27 cellular contexts compared by ENCODE assay signal in the genomic region with DNA sequence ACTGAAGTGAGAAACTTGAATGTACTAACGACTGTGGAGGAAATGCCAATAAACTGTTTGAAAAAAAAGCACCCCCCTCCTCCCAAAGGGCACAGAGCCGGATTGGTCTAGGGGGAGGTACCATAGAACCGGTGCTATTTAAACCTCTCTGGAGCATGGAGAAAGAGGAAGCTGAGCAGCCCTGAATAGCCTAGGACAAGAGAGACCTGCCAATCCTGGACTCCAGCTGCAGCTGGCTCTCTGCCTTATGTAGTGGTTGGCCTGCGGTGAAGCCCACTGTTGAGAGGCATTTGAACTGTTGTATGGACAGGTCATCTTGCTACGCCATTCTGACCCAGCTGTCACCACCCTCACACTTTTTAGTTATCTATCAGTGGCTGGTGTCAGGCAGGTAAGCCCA. TPM values are rescaled to one million over a fixed set of nuclear protein-coding genes. Genes with fewer than 3 reads are reported as not detected.
DNase-seq lines count a peak whose midpoint lies in the region; TF ChIP-seq lines count a peak whose summit lies in the region.
"Had no signal": no experiment of that assay in that cellular context is flagged by ENCODE, and none has a peak within 500 bp of the region (broad histone marks: within the 10 kb centered on the region; RNA-seq: fewer than 3 reads in every experiment).

No MANE protein-coding gene starts in this region.

- H3K27me3 Mint-ChIP-seq in type B pancreatic cell: peaks cover 21% of the 10 kb centered on the region

- DNase-seq in NOMO-1 treated with DMSO at 0.1 percent for 48 hours (lab: John Stamatoyannopoulos, UW; ENCODE audit: unreplicated experiment) (peak; percentile 22), NOMO-1 (lab: John Stamatoyannopoulos, UW; ENCODE audit: unreplicated experiment in 2 of 2) (no peak), UCSD-AML1 (lab: John Stamatoyannopoulos, UW; ENCODE audit: unreplicated experiment) (peak; percentile 56), medulla oblongata (ENCODE audit: extremely low spot score) (peak; percentile 37), type B pancreatic cell (ENCODE audit: extremely low spot score, unreplicated experiment) (no peak), iPS-NIHi11 (ENCODE audit: low spot score) (no peak)
- no peak for DNase-seq in stimulated activated CD4-positive, alpha-beta T cell treated with anti-CD3 and anti-CD28 coated beads, Interleukin-15, amount 100 ng/mL, for 24 hours
- DNase-seq in stimulated activated CD4-positive, alpha-beta T cell treated with anti-CD3 and anti-CD28 coated beads, Interleukin-12 subunit alpha, Interleukin-12 subunit beta, amount 100 ng/mL, for 4 hours: no peak
- DNase-seq: 8988T; activated CD4-positive, alpha-beta T cell treated with anti-CD3 and anti-CD28 coated beads for 36 hours; activated naive CD4-positive, alpha-beta T cell treated with anti-CD3 and anti-CD28 coated beads, Interleukin-2, amount 50 U/mL, for 16 hours; CD4-positive, alpha-beta T cell; effector memory CD4-positive, alpha-beta T cell; GM23248; Kasumi-1; mesenchymal stem cell; NCI-H1092; NCI-H1694; NCI-H446 treated with DMSO at 0.1 percent for 48 hours; NCI-H774; T-helper 17 cell; upper lobe of right lung had no signal

- H3K4me3 Mint-ChIP-seq in type B pancreatic cell: peak overlapping the region; percentile 65
- H3K4me3 Mint-ChIP-seq: activated CD4-positive, alpha-beta T cell treated with anti-CD3 and anti-CD28 coated beads for 36 hours; activated T-helper 17 cell treated with anti-CD3 and anti-CD28 coated beads, Interleukin-2, amount 50 U/mL, for 72 hours; CD4-positive, alpha-beta T cell; stimulated activated effector memory CD8-positive, alpha-beta T cell treated with anti-CD3 and anti-CD28 coated beads, Interleukin-12 subunit alpha, Interleukin-12 subunit beta, amount 100 ng/mL, for 72 hours; T-helper 17 cell had no signal

- H3K4me1 Mint-ChIP-seq in type B pancreatic cell (ENCODE audit: unreplicated experiment): peaks cover 19% of the 10 kb centered on the region

- no peaks in the 10 kb centered on the region for H3K36me3 Mint-ChIP-seq in type B pancreatic cell
- H3K36me3 Mint-ChIP-seq: stimulated activated effector memory CD8-positive, alpha-beta T cell treated with anti-CD3 and anti-CD28 coated beads, Interleukin-12 subunit alpha, Interleukin-12 subunit beta, amount 100 ng/mL, for 72 hours had no signal

- TF ChIP-seq CTCF in type B pancreatic cell (conservative IDR thresholded peaks at IDR 0.05): no peak

- no peak overlapping the region for H3K27ac Mint-ChIP-seq in type B pancreatic cell
- H3K27ac Mint-ChIP-seq: activated CD4-positive, alpha-beta T cell treated with anti-CD3 and anti-CD28 coated beads for 36 hours; activated T-helper 17 cell treated with anti-CD3 and anti-CD28 coated beads, Interleukin-2, amount 50 U/mL, for 72 hours; CD4-positive, alpha-beta T cell; progenitor cell of endocrine pancreas; stimulated activated effector memory CD8-positive, alpha-beta T cell treated with anti-CD3 and anti-CD28 coated beads, Interleukin-12 subunit alpha, Interleukin-12 subunit beta, amount 100 ng/mL, for 72 hours; T-helper 17 cell had no signal

- H3K9me3 Mint-ChIP-seq in type B pancreatic cell: no peaks in the 10 kb centered on the region
- H3K9me3 Mint-ChIP-seq: activated T-helper 17 cell treated with anti-CD3 and anti-CD28 coated beads, Interleukin-2, amount 50 U/mL, for 72 hours; CD4-positive, alpha-beta T cell had no signal

RNA-seq across cellular contexts. Expression of gene SH3GL3, which starts 1.5 kb away (rescaled TPM):
- 10.0 and 35.9 TPM in 2 replicates for total RNA-seq in type B pancreatic cell (ENCODE audit: low replicate concordance)
- total RNA-seq: activated CD4-positive, alpha-beta T cell treated with anti-CD3 and anti-CD28 coated beads for 36 hours; CD4-positive, alpha-beta T cell; glomerular endothelial cell; GM23248; HepG2 had no signal

Comparison
In these comparisons a context has a peak if more than half of its experiments do, and no peak if none do; other contexts are left out.
1. DNase-seq: peak in NOMO-1 treated with DMSO at 0.1 percent for 48 hours (single experiment), UCSD-AML1 (single experiment) and medulla oblongata (single experiment); none in NOMO-1 (0 of 2), type B pancreatic cell (single experiment), stimulated activated CD4-positive, alpha-beta T cell treated with anti-CD3 and anti-CD28 coated beads, Interleukin-15, amount 100 ng/mL, for 24 hours (single experiment), iPS-NIHi11 (single experiment) and stimulated activated CD4-positive, alpha-beta T cell treated with anti-CD3 and anti-CD28 coated beads, Interleukin-12 subunit alpha, Interleukin-12 subunit beta, amount 100 ng/mL, for 4 hours (single experiment).